In the genomic region with DNA sequence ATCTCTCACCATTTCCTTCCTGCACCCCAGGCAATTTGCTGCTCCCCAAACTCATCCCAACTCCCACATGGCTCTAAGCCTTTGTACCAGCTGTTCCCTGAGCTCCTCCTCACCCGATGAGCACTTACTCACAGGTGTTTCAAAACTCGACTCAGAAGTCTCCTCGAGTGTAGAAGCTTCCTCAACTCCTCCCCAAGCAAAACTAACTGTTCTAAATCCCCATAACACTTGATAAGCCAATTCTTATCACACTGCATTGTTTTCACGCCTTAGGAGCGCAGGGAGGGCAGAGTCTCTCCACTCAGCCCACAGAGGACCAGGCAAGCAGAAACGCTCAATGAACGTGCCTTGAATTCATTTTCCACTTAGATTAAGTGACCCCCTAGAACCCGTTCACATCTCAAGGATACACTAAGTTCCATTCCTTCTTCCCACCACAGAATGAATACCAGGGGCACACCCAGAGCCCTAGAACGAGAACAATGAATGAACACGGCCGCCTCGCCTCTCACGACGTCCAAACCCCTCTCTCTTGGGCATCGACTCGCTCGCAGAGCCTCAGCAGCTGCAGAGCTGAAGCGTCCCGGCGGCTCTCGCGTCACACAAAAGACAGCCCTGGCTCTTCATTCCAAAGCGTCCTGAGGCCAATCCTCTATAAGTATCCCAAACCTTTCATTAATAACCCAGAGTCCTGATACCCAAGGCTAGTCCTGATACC, we compare ENCODE assay signal across 8 cellular contexts. TPM values are rescaled to one million over a fixed set of nuclear protein-coding genes. Genes with fewer than 3 reads are reported as not detected.
A peak's percentile ranks its signal among the peaks of the same experiment; 100 is the strongest.
DNase-seq lines count a peak whose midpoint lies in the region; ATAC-seq, FAIRE-seq and TF ChIP-seq lines count a peak whose summit lies in the region.

No MANE protein-coding gene starts in this region.

- CTCF ChIA-PET in activated CD4-positive, alpha-beta T cell treated with anti-CD3 and anti-CD28 coated beads, Interleukin-2, amount 10 ng/mL, durations not matched to agents 7 days and 5 days (lab: Charles Lee) = interaction anchor here (0.5 to 0.7 kb wide), 4 partner anchors 40 to 935 kb away, joined by 3 to 5 read pairs (median 3); no protein-coding TSS in a partner anchor

- no peak overlapping the region for H4K8ac ChIP-seq in mesendoderm (ENCODE audit: low read depth, low read length)

- H3K4me1 ChIP-seq in ectodermal cell (ENCODE audit: control insufficient read depth, insufficient read depth, low read length) (no peaks in the 10 kb centered on the region), mesendoderm (ENCODE audit: control insufficient read depth, low read depth, low read length) (no peaks in the 10 kb centered on the region)

- ATAC-seq in GM18519 (IDR thresholded peaks at IDR 0.05; ENCODE audit: low FRiP score, unreplicated experiment) = no peak

- WGBS in ectodermal cell, 2 experiments = 1% methylated on average over 23 of the region's 23 CpGs
- WGBS in mesendoderm (ENCODE audit: extremely low coverage, insufficient coverage, low lambda C conversion rate) = no CpG with 5 or more reads among the region's 23 CpGs

- H4K5ac ChIP-seq in mesendoderm (ENCODE audit: low read length) = no peak overlapping the region

- peaks cover 35% of the 10 kb centered on the region for H3K4me1 Mint-ChIP-seq in activated CD4-positive, alpha-beta T cell treated with anti-CD3 and anti-CD28 coated beads, Interleukin-2, amount 10 ng/mL, durations not matched to agents 7 days and 5 days

- H3K4me2 ChIP-seq in mesendoderm (ENCODE audit: low read length) = peak overlapping the region; percentile 6

- H3K36me3 ChIP-seq in ectodermal cell (ENCODE audit: control insufficient read depth, insufficient read depth, low read length) (no peaks in the 10 kb centered on the region), mesendoderm (ENCODE audit: control insufficient read depth, insufficient read depth, low read length) (no peaks in the 10 kb centered on the region)

- peaks cover 54% of the 10 kb centered on the region for H3K79me2 ChIP-seq in mesendoderm (ENCODE audit: control insufficient read depth, insufficient read depth, low read length)

- peak overlapping the region; percentile 98 for H3K9ac ChIP-seq in mesendoderm (ENCODE audit: low read length)

- no peak overlapping the region for H2BK120ac ChIP-seq in mesendoderm (ENCODE audit: low read depth, low read length)

- H3K36me3 Mint-ChIP-seq in activated CD4-positive, alpha-beta T cell treated with anti-CD3 and anti-CD28 coated beads, Interleukin-2, amount 10 ng/mL, durations not matched to agents 7 days and 5 days (ENCODE audit: low read depth) = peaks cover 11% of the 10 kb centered on the region

- no peaks in the 10 kb centered on the region for H3K9me3 Mint-ChIP-seq in activated CD4-positive, alpha-beta T cell treated with anti-CD3 and anti-CD28 coated beads, Interleukin-2, amount 10 ng/mL, durations not matched to agents 7 days and 5 days

- POLR2A ChIA-PET in activated CD4-positive, alpha-beta T cell treated with anti-CD3 and anti-CD28 coated beads, Interleukin-2, amount 10 ng/mL, durations not matched to agents 7 days and 5 days (lab: Charles Lee) = interaction anchor here (0.6 kb wide), 2 partner anchors 134 to 239 kb away, joined by 3 read pairs; partner anchors contain the start of gene CAND2

- H3K56ac ChIP-seq in mesendoderm (ENCODE audit: low read length) = peak overlapping the region; percentile 98

- H3K4ac ChIP-seq in mesendoderm (ENCODE audit: low read depth, low read length) = peak overlapping the region; percentile 29

- no peaks in the 10 kb centered on the region for H3K27me3 ChIP-seq in ectodermal cell (ENCODE audit: control insufficient read depth, insufficient read depth, low read length, poor library complexity, severe bottlenecking)
- H3K27me3 ChIP-seq in mesendoderm (ENCODE audit: insufficient read depth, low read length, poor library complexity) = no peaks in the 10 kb centered on the region

- no peak for FAIRE-seq in GM12891 (lab: Jason Lieb, UNC)

- TF ChIP-seq POLR2A in GM12891 (IDR thresholded peaks at IDR 0.05; ENCODE audit: low read depth, low read length) = no peak

- no peak overlapping the region for H2BK15ac ChIP-seq in mesendoderm (replicated peaks; ENCODE audit: low read depth)

- H3K9me3 ChIP-seq in ectodermal cell (ENCODE audit: control insufficient read depth, low read length) = no peaks in the 10 kb centered on the region

- H3K27me3 Mint-ChIP-seq in activated CD4-positive, alpha-beta T cell treated with anti-CD3 and anti-CD28 coated beads, Interleukin-2, amount 10 ng/mL, durations not matched to agents 7 days and 5 days = no peaks in the 10 kb centered on the region

- no peak overlapping the region for H2BK5ac ChIP-seq in mesendoderm (ENCODE audit: low read length)

- no peak overlapping the region for H3K23ac ChIP-seq in mesendoderm (ENCODE audit: low read length)

- peak overlapping the region; percentile 89 for H3K4me3 Mint-ChIP-seq in activated CD4-positive, alpha-beta T cell treated with anti-CD3 and anti-CD28 coated beads, Interleukin-2, amount 10 ng/mL, durations not matched to agents 7 days and 5 days

- no peaks in the 10 kb centered on the region for H3K79me1 ChIP-seq in mesendoderm (ENCODE audit: low read length)

- no peak overlapping the region for H2AK5ac ChIP-seq in mesendoderm (ENCODE audit: low read length)

- H3K4me3 ChIP-seq in ectodermal cell (ENCODE audit: insufficient read depth, low read depth, low read length) = peak overlapping the region; percentile 92
- peak overlapping the region; percentile 98 for H3K4me3 ChIP-seq in mesendoderm (ENCODE audit: low read length)

- peak overlapping the region; percentile 31 for H3K18ac ChIP-seq in mesendoderm (ENCODE audit: low read length)

- H3K27ac Mint-ChIP-seq in activated CD4-positive, alpha-beta T cell treated with anti-CD3 and anti-CD28 coated beads, Interleukin-2, amount 10 ng/mL, durations not matched to agents 7 days and 5 days = peak overlapping the region; percentile 92

- H3K27ac ChIP-seq in ectodermal cell (ENCODE audit: insufficient read depth, low read depth, low read length, poor library complexity, severe bottlenecking) = peak overlapping the region; percentile 95
- peak overlapping the region; percentile 98 for H3K27ac ChIP-seq in mesendoderm (ENCODE audit: low read depth, low read length)

- peak; percentile 68 for DNase-seq in ELF-1 (ENCODE audit: low read depth, low spot score)
- DNase-seq in LoVo (ENCODE audit: low spot score) = peak; percentile 20
- DNase-seq in activated CD4-positive, alpha-beta T cell treated with anti-CD3 and anti-CD28 coated beads, Interleukin-2, amount 10 ng/mL, durations not matched to agents 7 days and 5 days = peak; percentile 40
- peak; percentile 77 for DNase-seq in mesendoderm
- DNase-seq in stimulated activated CD8-positive, alpha-beta memory T cell treated with anti-CD3 and anti-CD28 coated beads, Interleukin-4, amount 100 ng/mL, for 48 hours = peak; percentile 46
- no peak for DNase-seq in GM12891 (ENCODE audit: insufficient read length, low spot score)

TF ChIP-seq in GM12891, 5 proteins besides CTCF, POLR2A, EP300 and RAD21:
- no peak for TF ChIP-seq TAF1 (IDR thresholded peaks at IDR 0.05; ENCODE audit: low read depth, low read length)
- no peak for TF ChIP-seq POLR2AphosphoS5 (IDR thresholded peaks at IDR 0.05; ENCODE audit: low read depth, low read length)
- no peak for TF ChIP-seq POU2F2 (IDR thresholded peaks at IDR 0.05; ENCODE audit: low read depth, low read length)
- no peak for TF ChIP-seq SPI1 (IDR thresholded peaks at IDR 0.05; ENCODE audit: low read depth, low read length)
- no peak for TF ChIP-seq PAX5 (IDR thresholded peaks at IDR 0.05; ENCODE audit: insufficient read depth, low read length, severe bottlenecking)

RNA-seq across cellular contexts. Expression of gene RAF1, which starts 1.2 kb away (rescaled TPM):
- total RNA-seq in activated CD4-positive, alpha-beta T cell treated with anti-CD3 and anti-CD28 coated beads, Interleukin-2, amount 10 ng/mL, durations not matched to agents 7 days and 5 days = 10 to 100 TPM; 90.1 to 90.9 TPM
- polyA plus RNA-seq in ectodermal cell (2013, experiment 1 of 4) = 120 TPM
- 133 TPM for polyA plus RNA-seq in ectodermal cell (2013, experiment 2 of 4)
- polyA plus RNA-seq in ectodermal cell (2013, experiment 3 of 4) = 111 TPM
- 117 TPM for polyA plus RNA-seq in ectodermal cell (2013, experiment 4 of 4)
- polyA plus RNA-seq in mesendoderm (2013, experiment 1 of 2) = 75.7 TPM
- 74.9 TPM for polyA plus RNA-seq in mesendoderm (2013, experiment 2 of 2)
- polyA plus RNA-seq in GM12891 (2012; ENCODE audit: low read depth, missing spikeins) = 54.8 TPM
